ENCODE assay signal across 8 cellular contexts in genomic region chr9:91164724-91165520, GRCh38.
DNase-seq lines count a peak whose midpoint lies in the region; ATAC-seq and TF ChIP-seq lines count a peak whose summit lies in the region.

No MANE protein-coding gene starts in this region.

- H3K27me3 Mint-ChIP-seq in progenitor cell of endocrine pancreas, result no peaks in the 10 kb centered on the region

- peaks cover 7% of the 10 kb centered on the region for H3K4me1 Mint-ChIP-seq in progenitor cell of endocrine pancreas (ENCODE audit: low read depth)

- H3K27ac Mint-ChIP-seq in progenitor cell of endocrine pancreas, result peak overlapping the region; percentile 52

- no peak for ATAC-seq in GM21737 (IDR thresholded peaks at IDR 0.05; ENCODE audit: unreplicated experiment)

- DNase-seq in GM03348 (ENCODE audit: low spot score) (peak; percentile 96), NOMO-1 (lab: John Stamatoyannopoulos, UW; ENCODE audit: unreplicated experiment in 2 of 2) (peak; percentile 53 to 59), activated T-cell treated with anti-CD3 and anti-CD28 coated beads for 4 hours (peak; percentile 23), fibroblast of mammary gland (ENCODE audit: low read depth) (peak; percentile 97), progenitor cell of endocrine pancreas (ENCODE audit: low spot score, unreplicated experiment) (no peak), DMS153 (lab: John Stamatoyannopoulos, UW) (no peak), NCI-H2227 (lab: John Stamatoyannopoulos, UW; ENCODE audit: unreplicated experiment) (no peak)

- H3K4me3 Mint-ChIP-seq in progenitor cell of endocrine pancreas (ENCODE audit: low read depth), result no peak overlapping the region

- no peaks in the 10 kb centered on the region for H3K36me3 Mint-ChIP-seq in progenitor cell of endocrine pancreas (ENCODE audit: insufficient read depth)

- no peaks in the 10 kb centered on the region for H3K9me3 Mint-ChIP-seq in progenitor cell of endocrine pancreas (ENCODE audit: low read depth)

- TF ChIP-seq CTCF in fibroblast of mammary gland (conservative IDR thresholded peaks at IDR 0.05; ENCODE audit: control insufficient read depth, insufficient read depth, low read depth, low read length) (no peak), progenitor cell of endocrine pancreas (IDR thresholded peaks at IDR 0.05; ENCODE audit: unreplicated experiment) (no peak)

- H3K4me3 ChIP-seq in fibroblast of mammary gland (ENCODE audit: control insufficient read depth, low read depth, low read length), result no peak overlapping the region

Comparison
In these comparisons a context has a peak if more than half of its experiments do, and no peak if none do; other contexts are left out.
1. DNase-seq: peak in GM03348 (single experiment), NOMO-1 (2 of 2), activated T-cell treated with anti-CD3 and anti-CD28 coated beads for 4 hours (single experiment) and fibroblast of mammary gland (single experiment); none in progenitor cell of endocrine pancreas (single experiment), DMS153 (single experiment) and NCI-H2227 (single experiment).